Comparison of ENCODE assay signal across 12 cellular contexts in genomic region chr5:140875085-140876065, GRCh38. TPM values are rescaled to one million over a fixed set of nuclear protein-coding genes. Genes with fewer than 3 reads are reported as not detected.
DNase-seq lines count a peak whose midpoint lies in the region; ATAC-seq, FAIRE-seq and TF ChIP-seq lines count a peak whose summit lies in the region.
"Had no signal": no experiment of that assay in that cellular context is flagged by ENCODE, and none has a peak within 500 bp of the region (broad histone marks: within the 10 kb centered on the region; RNA-seq: fewer than 3 reads in every experiment).

Gene PCDHA12 (plus strand): TSS chr5:140875308. CDS start chr5:140875473, 165 bp downstream.

- H3K27me3 ChIP-seq in hepatocyte, result no peaks in the 10 kb centered on the region
- H3K27me3 ChIP-seq in pancreas, result no peaks in the 10 kb centered on the region

- ATAC-seq in pancreas (peak; percentile 69 to 88 (median 76)), HG03108 (IDR thresholded peaks at IDR 0.05; ENCODE audit: unreplicated experiment) (no peak), HG03442 (IDR thresholded peaks at IDR 0.05; ENCODE audit: unreplicated experiment) (no peak)
- ATAC-seq: left ventricle myocardium superior had no signal

- no TSS peak for BruUV-seq in OCI-LY7 (replicated peaks; lab: Mats Ljungman, UMichigan)

- WGBS in hepatocyte (ENCODE audit: low lambda C conversion rate, missing lambda C conversion rate), result 22% methylated on average over 47 of the region's 47 CpGs
- WGBS in pancreas, 2 donors, result 13 to 16% methylated on average over 42 to 47 of the region's 47 CpGs

- intact Hi-C loops in OCI-LY7 (cut with micrococcal nuclease; ENCODE audit: unreplicated experiment) (no loop called here), pancreas (cut with DNase I) (loop anchor here in 1 of 3 donors (10.0 kb wide), 1 partner anchor 169 kb away; no protein-coding TSS in a partner anchor)

- H3K9me2 ChIP-seq in OCI-LY7 (ENCODE audit: insufficient read depth, low read length) (no peaks in the 10 kb centered on the region), hepatocyte (replicated peaks; ENCODE audit: insufficient read depth) (no peaks in the 10 kb centered on the region)

- CTCF ChIA-PET in OCI-LY7 (lab: Charles Lee; ENCODE audit: unreplicated experiment), result no interaction called here

- no peaks in the 10 kb centered on the region for H4K20me1 ChIP-seq in OCI-LY7 (ENCODE audit: insufficient read depth, low read length)
- H4K20me1 ChIP-seq in hepatocyte (ENCODE audit: insufficient read depth, poor library complexity, severe bottlenecking), result no peaks in the 10 kb centered on the region

- H3K4me2 ChIP-seq in OCI-LY7 (ENCODE audit: low read length) (no peak within 1 kb of the TSS), hepatocyte (peak within 1 kb of the TSS; percentile 65)

- no peak for FAIRE-seq in pancreas (lab: Jason Lieb, UNC)

- no peak within 1 kb of the TSS for H2AFZ ChIP-seq in OCI-LY7 (ENCODE audit: low read length)
- H2AFZ ChIP-seq in hepatocyte, result peak within 1 kb of the TSS; percentile 69

- H3K4me3 ChIP-seq in OCI-LY7 (ENCODE audit: low read depth, low read length, poor library complexity, severe bottlenecking) (no peak within 1 kb of the TSS), hepatocyte (peak within 1 kb of the TSS; percentile 63), pancreas (peak within 1 kb of the TSS in 2 of 4 donors; percentile 14 to 26)
- H3K4me3 ChIP-seq: right lobe of liver had no signal

- H3K4me1 ChIP-seq in OCI-LY7 (ENCODE audit: insufficient read depth, low read length, poor library complexity, severe bottlenecking) (no peaks in the 10 kb centered on the region), hepatocyte (ENCODE audit: insufficient read depth) (no peaks in the 10 kb centered on the region), pancreas (no peaks in the 10 kb centered on the region)
- H3K4me1 ChIP-seq: right lobe of liver had no signal

- H3K36me3 ChIP-seq in OCI-LY7 (ENCODE audit: insufficient read depth, low read length) (no peaks in the 10 kb centered on the region), hepatocyte (replicated peaks; ENCODE audit: insufficient read depth, low read depth) (no peaks in the 10 kb centered on the region), pancreas (no peaks in the 10 kb centered on the region)
- H3K36me3 ChIP-seq: right lobe of liver had no signal

- no peaks in the 10 kb centered on the region for H3K79me2 ChIP-seq in OCI-LY7 (ENCODE audit: insufficient read depth, low read depth, low read length)
- H3K79me2 ChIP-seq in hepatocyte, result peaks cover 24% of the 10 kb centered on the region

- POLR2A ChIA-PET in OCI-LY7 (lab: Charles Lee), result no interaction called here

- H3K9me3 ChIP-seq in OCI-LY7 (ENCODE audit: low read length), result no peaks in the 10 kb centered on the region
- no peaks in the 10 kb centered on the region for H3K9me3 ChIP-seq in hepatocyte (ENCODE audit: low read depth)
- H3K9me3 ChIP-seq in pancreas, result no peaks in the 10 kb centered on the region

- H3K27ac ChIP-seq in OCI-LY7 (ENCODE audit: low read depth, low read length, poor library complexity, severe bottlenecking), result no peak within 1 kb of the TSS
- peak within 1 kb of the TSS; percentile 91 for H3K27ac ChIP-seq in hepatocyte
- no peak within 1 kb of the TSS for H3K27ac ChIP-seq in pancreas
- H3K27ac ChIP-seq: right lobe of liver had no signal

- TF ChIP-seq CTCF in OCI-LY7 (conservative IDR thresholded peaks at IDR 0.05; ENCODE audit: low read length) (peak; percentile 50), hepatocyte (IDR thresholded peaks at IDR 0.05; ENCODE audit: poor library complexity) (peak; percentile 66), pancreas (IDR thresholded peaks at IDR 0.05) (no peak)

- DNase-seq in ELF-1 (ENCODE audit: low read depth, low spot score), result peak; percentile 49
- no peak for DNase-seq in OCI-LY7 (ENCODE audit: low spot score)
- DNase-seq in hepatocyte (ENCODE audit: low spot score), result peak; percentile 80
- peak in 1 of 6 donors; percentile 31 for DNase-seq in pancreas
- DNase-seq in NCI-H2171 (lab: John Stamatoyannopoulos, UW), result no peak
- no peak for DNase-seq in mesenteric fat pad (ENCODE audit: low spot score)
- DNase-seq: left ventricle myocardium superior, right lobe of liver had no signal

RNA-seq across cellular contexts. Expression of gene PCDHA12, which starts in this region (rescaled TPM):
- total RNA-seq in OCI-LY7 (2014; rRNA removed; shearing (Covaris generic)), result not detected in 2 replicates
- not detected in 2 replicates for total RNA-seq in OCI-LY7 (2022)
- total RNA-seq in hepatocyte, result 18.7 TPM in 2 replicates
- 7.2 and 7.8 TPM in 2 replicates for polyA plus RNA-seq in hepatocyte
- total RNA-seq in pancreas, result 1 to 10 TPM in 4 of 6 donors, under 1 TPM in 2; 0.75 to 1.5 (median 1.3) TPM
- polyA plus RNA-seq in pancreas, result under 1 TPM; 0.42 to 0.54 TPM
- total RNA-seq in mesenteric fat pad, result 0.29 TPM
- total RNA-seq: HT1080, left ventricle myocardium superior had no signal
- polyA plus RNA-seq: fibroblast of lung had no signal

Comparison
In these comparisons a context has a peak if more than half of its experiments do, and no peak if none do; other contexts are left out.
1. DNase-seq: peak in ELF-1 (single experiment) and hepatocyte (single experiment); none in OCI-LY7 (single experiment), NCI-H2171 (single experiment) and mesenteric fat pad (single experiment).
2. CTCF ChIP-seq: peak in OCI-LY7 (single experiment) and hepatocyte (single experiment); none in pancreas (0 of 4).
3. ATAC-seq: peak in pancreas (4 of 4); none in HG03108 (single experiment) and HG03442 (single experiment).